In the genomic region with DNA sequence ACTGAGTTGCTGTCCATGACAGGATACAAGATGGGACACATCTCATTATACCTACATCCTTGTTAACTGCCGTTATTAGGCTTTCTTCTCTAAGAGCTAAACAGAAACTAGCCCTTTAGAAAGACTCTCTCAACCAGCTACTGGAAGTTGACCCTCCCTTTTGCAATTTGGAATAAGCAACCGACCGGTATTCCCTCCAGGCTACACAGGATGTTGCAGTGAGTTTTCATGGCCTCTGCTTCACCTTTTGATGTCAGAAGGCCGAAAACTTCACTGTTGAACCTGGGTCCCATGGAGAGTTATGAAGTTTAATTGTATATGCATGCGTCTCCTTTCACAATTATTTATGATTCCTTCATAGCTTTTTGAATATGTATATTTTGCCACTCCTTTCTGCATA, we compare ENCODE assay signal across 28 cellular contexts.
"Had no signal": no experiment of that assay in that cellular context is flagged by ENCODE, and none has a peak within 500 bp of the region (broad histone marks: within the 10 kb centered on the region; RNA-seq: fewer than 3 reads in every experiment).

No MANE protein-coding gene starts in this region.

- H3K4me3 Mint-ChIP-seq: natural killer cell; neural crest cell; stimulated activated naive CD8-positive, alpha-beta T cell treated with anti-CD3 and anti-CD28 coated beads, Interleukin-15, amount 100 ng/mL, for 72 hours had no signal

- H3K27me3 Mint-ChIP-seq: progenitor cell of endocrine pancreas; stimulated activated naive CD8-positive, alpha-beta T cell treated with anti-CD3 and anti-CD28 coated beads, Interleukin-15, amount 100 ng/mL, for 72 hours had no signal

- ATAC-seq: foreskin keratinocyte; gastroesophageal sphincter; heart left ventricle; left lung; natural killer cell; sciatic nerve; stimulated activated naive CD8-positive, alpha-beta T cell treated with anti-CD3 and anti-CD28 coated beads, Interleukin-15, amount 100 ng/mL, for 72 hours had no signal

- H3K27me3 ChIP-seq: esophagus muscularis mucosa, foreskin keratinocyte, gastroesophageal sphincter, heart left ventricle, hepatocyte, left lung, neutrophil, right atrium auricular region, suprapubic skin, transverse colon, vagina had no signal

- H3K36me3 Mint-ChIP-seq: natural killer cell had no signal

- H3K4me1 Mint-ChIP-seq: natural killer cell; stimulated activated naive CD8-positive, alpha-beta T cell treated with anti-CD3 and anti-CD28 coated beads, Interleukin-15, amount 100 ng/mL, for 72 hours had no signal

- H3K4me3 ChIP-seq: esophagus muscularis mucosa, gastroesophageal sphincter, heart left ventricle, hepatocyte, left lung, right atrium auricular region, smooth muscle cell, suprapubic skin, transverse colon, vagina had no signal

- FAIRE-seq: colon, endothelial cell of umbilical vein, kidney had no signal

- H3K27ac ChIP-seq: esophagus muscularis mucosa, foreskin keratinocyte, gastroesophageal sphincter, heart left ventricle, hepatocyte, left lung, neutrophil, parathyroid adenoma, right atrium auricular region, suprapubic skin, transverse colon, vagina had no signal

- H3K9me3 ChIP-seq: esophagus muscularis mucosa, gastroesophageal sphincter, neutrophil, suprapubic skin, transverse colon, vagina had no signal

- H2AFZ ChIP-seq: hepatocyte, parathyroid adenoma had no signal

- H3K4me1 ChIP-seq: esophagus muscularis mucosa, foreskin keratinocyte, gastroesophageal sphincter, heart left ventricle, left lung, parathyroid adenoma, right atrium auricular region, suprapubic skin, transverse colon, vagina had no signal

- H3K79me2 ChIP-seq: hepatocyte, parathyroid adenoma had no signal

- H3K27ac Mint-ChIP-seq: natural killer cell; progenitor cell of endocrine pancreas; stimulated activated naive CD8-positive, alpha-beta T cell treated with anti-CD3 and anti-CD28 coated beads, Interleukin-15, amount 100 ng/mL, for 72 hours had no signal

- H3K9ac ChIP-seq: parathyroid adenoma had no signal

- H3K36me3 ChIP-seq: esophagus muscularis mucosa, gastroesophageal sphincter, heart left ventricle, left lung, neutrophil, right atrium auricular region, suprapubic skin, transverse colon, vagina had no signal

- H3K4me2 ChIP-seq: hepatocyte, smooth muscle cell had no signal

- DNase-seq: dermis blood vessel endothelial cell; effector memory CD4-positive, alpha-beta T cell; foreskin keratinocyte; heart left ventricle; kidney; left lung; natural killer cell; stimulated activated CD4-positive, alpha-beta T cell treated with anti-CD3 and anti-CD28 coated beads, Interleukin-12 subunit alpha, Interleukin-12 subunit beta, amount 100 ng/mL, for 4 hours; stimulated activated CD4-positive, alpha-beta T cell treated with anti-CD3 and anti-CD28 coated beads, Interleukin-1b, Interleukin-23, amount 100 ng/mL, for 48 hours; stimulated activated CD4-positive, alpha-beta T cell treated with anti-CD3 and anti-CD28 coated beads, Interleukin-4, amount 100 ng/mL, for 1 hour; stimulated activated CD8-positive, alpha-beta memory T cell treated with anti-CD3 and anti-CD28 coated beads, Interleukin-4, amount 100 ng/mL, for 48 hours; stimulated activated naive CD4-positive, alpha-beta T cell; stimulated activated naive CD8-positive, alpha-beta T cell treated with anti-CD3 and anti-CD28 coated beads, Interleukin-15, amount 100 ng/mL, for 72 hours; transverse colon had no signal
